21 cellular contexts compared by ENCODE assay signal in the genomic region with DNA sequence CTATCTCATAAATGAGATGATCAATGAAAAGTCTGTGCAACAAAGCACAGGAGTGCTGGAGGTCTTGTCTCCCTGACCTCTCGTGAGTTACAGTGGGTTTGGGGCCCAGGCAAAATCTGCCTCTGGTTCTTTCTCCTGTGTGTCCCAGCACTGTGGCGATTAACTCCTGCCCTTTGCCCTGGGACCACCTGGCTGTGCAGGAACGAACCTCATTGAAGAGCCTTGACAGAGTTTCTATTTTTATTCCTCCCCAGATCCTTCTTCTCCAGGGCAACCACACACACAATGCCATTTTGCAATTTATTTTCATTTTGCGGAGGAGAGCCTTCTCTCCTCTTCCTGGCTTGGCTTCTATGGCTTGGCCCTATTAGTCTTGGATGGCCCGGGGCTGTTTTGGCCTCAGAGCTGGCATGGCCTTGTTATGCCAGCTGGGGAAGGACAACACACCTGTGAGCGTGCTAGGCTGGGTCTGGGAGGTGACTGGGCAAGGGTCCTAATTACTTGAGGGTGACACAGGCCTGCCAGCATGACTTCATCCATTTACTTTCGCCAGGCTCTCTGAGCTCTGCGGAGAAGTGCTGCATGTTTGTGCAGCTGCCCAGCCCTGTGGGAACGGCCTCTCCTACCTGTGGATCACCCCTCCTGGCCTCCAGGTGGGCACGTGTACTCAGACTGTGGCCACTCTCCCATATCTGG.
DNase-seq lines count a peak whose midpoint lies in the region; ATAC-seq and TF ChIP-seq lines count a peak whose summit lies in the region.
"Had no signal": no experiment of that assay in that cellular context is flagged by ENCODE, and none has a peak within 500 bp of the region (broad histone marks: within the 10 kb centered on the region; RNA-seq: fewer than 3 reads in every experiment).

No MANE protein-coding gene starts in this region.

- no peak for TF ChIP-seq CTCF in body of pancreas (IDR thresholded peaks at IDR 0.05)
- no peak for TF ChIP-seq CTCF in left lung (IDR thresholded peaks at IDR 0.05)

- peak; percentile 79 for ATAC-seq in body of pancreas
- ATAC-seq in left lung: peak; percentile 56
- ATAC-seq: activated T-helper 17 cell treated with anti-CD3 and anti-CD28 coated beads, Interleukin-2, amount 50 U/mL, for 72 hours; effector memory CD8-positive, alpha-beta T cell; stimulated activated naive CD8-positive, alpha-beta T cell treated with anti-CD3 and anti-CD28 coated beads, Interleukin-15, Interleukin-2, amounts not matched to agents 100 U/mL and 50 U/mL, for 24 hours had no signal

- no peak overlapping the region for H3K4me3 ChIP-seq in BLaER1
- H3K4me3 ChIP-seq in body of pancreas: no peak overlapping the region
- H3K4me3 ChIP-seq in left lung: no peak overlapping the region
- no peak overlapping the region for H3K4me3 ChIP-seq in HAP-1
- H3K4me3 ChIP-seq: adrenal gland, GM23248 had no signal

- intact Hi-C loops in body of pancreas (cut with DNase I) (no loop called here), left lung (cut with DNase I) (no loop called here), posterior cingulate gyrus (cut with DNase I) (no loop called here)

- WGBS in body of pancreas, 2 donors: 34 to 35% methylated on average over 10 of the region's 10 CpGs

- H3K9me3 ChIP-seq in BLaER1 (peaks cover 8% of the 10 kb centered on the region), body of pancreas (no peaks in the 10 kb centered on the region), left lung (no peaks in the 10 kb centered on the region), HAP-1 (no peaks in the 10 kb centered on the region)
- H3K9me3 ChIP-seq: adrenal gland had no signal

- H3K4me1 ChIP-seq in BLaER1 (peaks cover 52% of the 10 kb centered on the region), body of pancreas (peaks cover 10% of the 10 kb centered on the region), left lung (no peaks in the 10 kb centered on the region), HAP-1 (no peaks in the 10 kb centered on the region)
- H3K4me1 ChIP-seq: adrenal gland had no signal

- no peaks in the 10 kb centered on the region for H3K36me3 ChIP-seq in BLaER1
- H3K36me3 ChIP-seq in body of pancreas (replicated peaks in 1 of 2; ENCODE audit: insufficient read depth in 1 of 2, low read depth in 2 of 2): no peaks in the 10 kb centered on the region
- H3K36me3 ChIP-seq in left lung: no peaks in the 10 kb centered on the region
- no peaks in the 10 kb centered on the region for H3K36me3 ChIP-seq in HAP-1 (replicated peaks)
- H3K36me3 ChIP-seq: adrenal gland had no signal

- H3K4me2 ChIP-seq in BLaER1: peak overlapping the region; percentile 50

- DNase-seq in NCI-H2029 treated with DMSO at 0.1 percent for 48 hours (lab: John Stamatoyannopoulos, UW) (peak; percentile 85), body of pancreas (peak; percentile 46 to 86 (median 74)), left lung (no peak), mucosa of gallbladder (ENCODE audit: low spot score) (no peak), HAP-1 (ENCODE audit: low spot score in 2 of 2) (no peak), posterior cingulate gyrus (no peak), AML-193 (lab: John Stamatoyannopoulos, UW) (no peak)
- DNase-seq: ACHN; activated CD4-positive, CD25-positive, alpha-beta regulatory T cell; adrenal gland; CD8-positive, alpha-beta memory T cell; cerebellar nuclear complex; effector memory CD8-positive, alpha-beta T cell; GM23248; Karpas-422; naive B cell; NCI-H1694 treated with DMSO at 0.1 percent for 48 hours; NCI-H526; stimulated activated naive CD8-positive, alpha-beta T cell treated with anti-CD3 and anti-CD28 coated beads, Interleukin-15, Interleukin-2, amounts not matched to agents 100 U/mL and 50 U/mL, for 24 hours had no signal

- H3K27me3 ChIP-seq in BLaER1 (no peaks in the 10 kb centered on the region), body of pancreas (no peaks in the 10 kb centered on the region), left lung (no peaks in the 10 kb centered on the region), HAP-1 (ENCODE audit: low read depth) (no peaks in the 10 kb centered on the region)
- H3K27me3 ChIP-seq: adrenal gland had no signal

- no peak overlapping the region for H3K9ac ChIP-seq in BLaER1
- H3K9ac ChIP-seq: GM23248 had no signal

- no peak for TF ChIP-seq POLR2A in body of pancreas (IDR thresholded peaks at IDR 0.05)

- no peak overlapping the region for H3K27ac ChIP-seq in BLaER1
- peak overlapping the region in 2 of 4 donors; percentile 16 to 37 for H3K27ac ChIP-seq in body of pancreas
- H3K27ac ChIP-seq in left lung: no peak overlapping the region
- H3K27ac ChIP-seq: adrenal gland, GM23248 had no signal

- no peaks in the 10 kb centered on the region for H4K20me1 ChIP-seq in BLaER1

- in situ Hi-C loops in HAP-1 (cut with MboI; ENCODE audit: low sequenced_read_pairs): no loop called here

Comparison
In these comparisons a context has a peak if more than half of its experiments do, and no peak if none do; other contexts are left out.
1. DNase-seq: peak in NCI-H2029 treated with DMSO at 0.1 percent for 48 hours (single experiment) and body of pancreas (4 of 4); none in left lung (0 of 2), mucosa of gallbladder (single experiment), HAP-1 (0 of 2), posterior cingulate gyrus (0 of 10) and AML-193 (0 of 2).